ENCODE assay signal across 16 cellular contexts in the genomic region with DNA sequence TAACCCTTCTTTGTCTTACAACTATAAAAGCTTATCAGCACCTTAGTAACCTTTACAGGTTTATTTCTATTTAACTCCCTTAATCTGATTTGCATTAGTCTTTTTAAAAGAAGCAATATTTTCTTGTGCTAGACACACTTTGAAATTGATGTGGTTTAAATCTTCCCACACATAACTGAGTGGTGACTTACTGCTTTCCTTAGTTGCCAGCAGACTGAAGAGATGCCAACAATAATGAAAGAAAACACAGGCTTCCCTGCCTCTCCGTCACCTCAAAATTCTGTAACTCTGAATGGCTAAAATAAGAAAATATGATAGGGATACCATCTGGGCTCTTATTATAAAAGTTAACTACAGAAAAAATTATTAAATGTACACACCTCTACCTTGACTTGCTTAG.
DNase-seq lines count a peak whose midpoint lies in the region; ATAC-seq and TF ChIP-seq lines count a peak whose summit lies in the region.
"Had no signal": no experiment of that assay in that cellular context is flagged by ENCODE, and none has a peak within 500 bp of the region (broad histone marks: within the 10 kb centered on the region; RNA-seq: fewer than 3 reads in every experiment).

No MANE protein-coding gene starts in this region.

- H3K36me3 ChIP-seq in adipocyte (ENCODE audit: control insufficient read depth, insufficient read depth, low read length, severe bottlenecking) (no peaks in the 10 kb centered on the region), spleen (no peaks in the 10 kb centered on the region)
- H3K36me3 ChIP-seq: pancreas had no signal

- intact Hi-C loops in spleen (cut with DNase I; ENCODE audit: low total_unique reads) = no loop called here

- DNase-seq in GM03348 (ENCODE audit: low spot score) (peak; percentile 40), adipocyte (ENCODE audit: low read depth) (peak; percentile 74), fibroblast of pulmonary artery (ENCODE audit: low read depth) (peak; percentile 72), stromal cell of bone marrow (ENCODE audit: low read depth) (peak; percentile 84), spleen (no peak)
- DNase-seq: activated B cell treated with CpG ODN at 0.5 μM for 24 hours; left ventricle myocardium superior; MV-4-11; NCI-H2029; NCI-H510A; pancreas; stimulated activated CD4-positive, alpha-beta T cell treated with anti-CD3 and anti-CD28 coated beads, Interleukin-4, amount 100 ng/mL, for 24 hours; T-helper 17 cell had no signal

- peaks cover 3% of the 10 kb centered on the region for H3K4me1 ChIP-seq in adipocyte (ENCODE audit: control insufficient read depth, insufficient read depth, low read length)
- H3K4me1 ChIP-seq in spleen = no peaks in the 10 kb centered on the region
- H3K4me1 ChIP-seq: pancreas had no signal

- H3K9me3 ChIP-seq in adipocyte (ENCODE audit: control insufficient read depth, low read length) = peaks cover 8% of the 10 kb centered on the region
- peaks cover 0 to 28% (median 12%) of the 10 kb centered on the region in 8 donors for H3K9me3 ChIP-seq in spleen
- H3K9me3 ChIP-seq: pancreas had no signal

- H3K27me3 ChIP-seq in adipocyte (replicated peaks; ENCODE audit: control insufficient read depth, insufficient read depth, low read length) = no peaks in the 10 kb centered on the region
- H3K27me3 ChIP-seq in spleen (replicated peaks in 1 of 7) = no peaks in the 10 kb centered on the region
- H3K27me3 ChIP-seq: pancreas had no signal

- TF ChIP-seq POLR2A in spleen (IDR thresholded peaks at IDR 0.05) = no peak

- TF ChIP-seq CTCF in fibroblast of pulmonary artery (IDR thresholded peaks at IDR 0.05; ENCODE audit: low read length, missing control alignments) (no peak), spleen (IDR thresholded peaks at IDR 0.05 in 8 of 11, conservative IDR thresholded peaks at IDR 0.05 in 3 of 11) (no peak)

- no peak overlapping the region for H3K4me3 ChIP-seq in adipocyte (ENCODE audit: low read length)
- no peak overlapping the region for H3K4me3 ChIP-seq in fibroblast of pulmonary artery (replicated peaks; ENCODE audit: low read depth, low read length)
- H3K4me3 ChIP-seq in spleen = no peak overlapping the region
- H3K4me3 ChIP-seq: pancreas had no signal

- no peak for ATAC-seq in GM21526 (IDR thresholded peaks at IDR 0.05; ENCODE audit: low FRiP score, unreplicated experiment)
- ATAC-seq in HG02840 (IDR thresholded peaks at IDR 0.05; ENCODE audit: low FRiP score, unreplicated experiment) = no peak
- ATAC-seq: left ventricle myocardium superior, pancreas, Right ventricle myocardium inferior, T-helper 17 cell had no signal

- H3K27ac ChIP-seq in spleen = no peak overlapping the region
- H3K27ac ChIP-seq: pancreas had no signal

- H3K9ac ChIP-seq in adipocyte (ENCODE audit: low read length) = no peak overlapping the region

- 69 to 94% (median 87%) methylated on average over 1 of the region's 1 CpG for WGBS in spleen, 5 donors
